ENCODE assay signal across 8 cellular contexts in the genomic region with DNA sequence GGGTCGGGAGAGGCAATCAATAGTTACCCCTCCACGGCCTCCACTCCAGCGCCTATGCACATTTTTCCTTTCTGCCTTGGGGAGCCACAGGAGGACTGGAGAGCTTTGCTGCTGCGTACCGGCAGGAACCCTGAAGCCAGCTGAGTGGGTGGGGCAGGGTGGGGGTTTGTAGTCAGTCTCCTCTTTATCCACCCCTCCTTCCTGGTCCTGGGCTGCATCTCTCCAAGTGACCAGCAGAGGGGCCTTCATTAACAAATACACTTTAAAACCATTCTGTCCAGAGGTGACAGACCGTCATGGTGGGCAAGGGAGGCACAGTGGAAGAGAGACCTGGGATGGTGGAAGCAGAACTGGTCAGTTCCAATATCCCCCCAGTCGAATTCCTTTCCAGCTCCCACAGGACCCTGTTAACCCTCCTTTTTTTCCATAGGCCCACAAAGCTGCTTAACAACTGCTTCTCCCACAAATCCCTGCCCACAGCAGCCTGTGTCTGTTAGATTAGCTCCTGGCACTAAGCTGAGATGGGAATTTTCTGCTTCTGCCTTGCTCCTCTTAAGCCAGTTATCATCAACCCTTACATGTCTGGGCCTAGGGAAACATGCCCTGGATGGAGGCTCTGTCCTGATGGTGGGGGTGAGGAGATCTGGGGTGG. TPM values are rescaled to one million over a fixed set of nuclear protein-coding genes. Genes with fewer than 3 reads are reported as not detected.
DNase-seq lines count a peak whose midpoint lies in the region; ATAC-seq, FAIRE-seq and TF ChIP-seq lines count a peak whose summit lies in the region.

No MANE protein-coding gene starts in this region.

- peak overlapping the region; percentile 41 for H2AFZ ChIP-seq in endothelial cell of umbilical vein (ENCODE audit: low read depth, low read length)

- no peaks in the 10 kb centered on the region for H3K36me3 ChIP-seq in MG63
- no peaks in the 10 kb centered on the region for H3K36me3 ChIP-seq in endothelial cell of umbilical vein (ENCODE audit: control insufficient read depth in 2 of 2, extremely low read depth in 1 of 2, insufficient read depth in 2 of 2, low read length in 2 of 2)

- H3K4me2 ChIP-seq in endothelial cell of umbilical vein (ENCODE audit: insufficient read depth, low read length) = no peak overlapping the region

- ATAC-seq in HG02973 (IDR thresholded peaks at IDR 0.05; ENCODE audit: unreplicated experiment) = no peak
- no peak for ATAC-seq in GM18907 (IDR thresholded peaks at IDR 0.05; ENCODE audit: unreplicated experiment)

- DNase-seq in AG09309 (ENCODE audit: low read depth) (no peak), MG63 (peak; percentile 77), SKM-1 (lab: John Stamatoyannopoulos, UW; ENCODE audit: unreplicated experiment) (peak; percentile 61), endothelial cell of umbilical vein (ENCODE audit: low read depth, low spot score) (peak; percentile 75), midbrain (lab: John Stamatoyannopoulos, UW) (peak; percentile 9)

- H3K4me3 ChIP-seq in AG09309 (ENCODE audit: control insufficient read depth, low read depth, low read length) (no peak overlapping the region), MG63 (no peak overlapping the region), endothelial cell of umbilical vein (replicated peaks in 1 of 3; ENCODE audit: insufficient read depth in 1 of 3, low read depth in 1 of 3, low read length in 3 of 3) (no peak overlapping the region)

- peak; percentile 91 for FAIRE-seq in endothelial cell of umbilical vein (lab: Jason Lieb, UNC)

- TF ChIP-seq CTCF in AG09309 (IDR thresholded peaks at IDR 0.05; ENCODE audit: control insufficient read depth, insufficient read depth, low read depth, low read length, missing control alignments) = peak; percentile 64
- TF ChIP-seq CTCF in GM12873 (IDR thresholded peaks at IDR 0.05; ENCODE audit: insufficient read depth, low read depth, low read length, missing control alignments) = peak; percentile 66
- TF ChIP-seq CTCF in endothelial cell of umbilical vein (IDR thresholded peaks at IDR 0.05; ENCODE audit: extremely low read depth in 1 of 2, insufficient read depth in 1 of 2, low read depth in 1 of 2, low read length in 2 of 2) = peak; percentile 43 to 75

- H3K27me3 ChIP-seq in MG63 (no peaks in the 10 kb centered on the region; the same call in 1 of the 2 replicates), endothelial cell of umbilical vein (ENCODE audit: control insufficient read depth in 2 of 2, insufficient read depth in 2 of 2, low read length in 2 of 2) (peaks cover 2 to 3% of the 10 kb centered on the region in 2 experiments)

- intact Hi-C loops in endothelial cell of umbilical vein (cut with micrococcal nuclease) = loop anchor here (1.0 to 2.0 kb wide), 3 partner anchors 44 to 178 kb away; a partner anchor contains a TSS

- dilution Hi-C loops in endothelial cell of umbilical vein (cut with MboI; ENCODE audit: extremely low pct_ligation_motif_present, low sequenced_read_pairs) = no loop called here

- H3K9me3 ChIP-seq in MG63 (no peaks in the 10 kb centered on the region), endothelial cell of umbilical vein (replicated peaks; ENCODE audit: control insufficient read depth, insufficient read depth, low read length) (no peaks in the 10 kb centered on the region)

- POLR2A ChIA-PET in endothelial cell of umbilical vein (lab: Charles Lee) = interaction anchor here (0.6 kb wide), 1 partner anchor 165 kb away, joined by 5 read pairs; no protein-coding TSS in a partner anchor

- no TSS peak for BruUV-seq in endothelial cell of umbilical vein (replicated peaks; lab: Mats Ljungman, UMichigan)

- TF ChIP-seq POLR2A in endothelial cell of umbilical vein (IDR thresholded peaks at IDR 0.05; ENCODE audit: low read depth, low read length) = no peak

- H3K27ac ChIP-seq in endothelial cell of umbilical vein (ENCODE audit: insufficient read depth, low read depth, low read length) = no peak overlapping the region

- CTCF ChIA-PET in endothelial cell of umbilical vein (lab: Charles Lee) = interaction anchor here (0.6 to 5.3 kb wide), 19 partner anchors 8 to 194 kb away, joined by 3 to 59 read pairs (median 4); a partner anchor contains a TSS

- H3K9ac ChIP-seq in endothelial cell of umbilical vein (replicated peaks; ENCODE audit: extremely low read depth, insufficient read depth, low read length) = no peak overlapping the region

- H3K4me1 ChIP-seq in endothelial cell of umbilical vein (ENCODE audit: control insufficient read depth, extremely low read depth, insufficient read depth, low read length) = peaks cover 4% of the 10 kb centered on the region

- no peaks in the 10 kb centered on the region for H3K9me1 ChIP-seq in endothelial cell of umbilical vein (replicated peaks; ENCODE audit: control insufficient read depth, extremely low read depth, insufficient read depth, low read length)

- no peaks in the 10 kb centered on the region for H3K79me2 ChIP-seq in endothelial cell of umbilical vein (ENCODE audit: control insufficient read depth, insufficient read depth, low read length)

- H4K20me1 ChIP-seq in endothelial cell of umbilical vein (replicated peaks; ENCODE audit: control insufficient read depth, extremely low read depth, insufficient read depth, low read length) = no peaks in the 10 kb centered on the region

TF ChIP-seq in endothelial cell of umbilical vein, 7 proteins besides CTCF, POLR2A, EP300 and RAD21:
- TF ChIP-seq MYC (IDR thresholded peaks at IDR 0.05; ENCODE audit: low read depth, low read length) (no peak), FOS (IDR thresholded peaks at IDR 0.05; ENCODE audit: borderline replicate concordance, insufficient read depth, low read length) (no peak), EZH2 (IDR thresholded peaks at IDR 0.05; ENCODE audit: borderline replicate concordance, low read depth, low read length, severe bottlenecking) (no peak)

RNA-seq across cellular contexts. Expression of a gene that starts 3.9 kb away (rescaled TPM):
- not detected in 2 replicates for total RNA-seq in MG63 (2014; rRNA removed; shearing (Covaris generic); ENCODE audit: low replicate concordance)
- total RNA-seq in endothelial cell of umbilical vein = 0.67 and 1.7 TPM in 2 replicates
- polyA plus RNA-seq in endothelial cell of umbilical vein = 1.0 TPM in 2 replicates
- 0.35 and 0.47 TPM in 2 replicates for polyA plus RNA-seq in endothelial cell of umbilical vein (2011; cell fraction: cytosol; rRNA removed)
- 2.9 and 3.7 TPM in 2 replicates for polyA plus RNA-seq in endothelial cell of umbilical vein (2011; cell fraction: nucleus; rRNA removed)
- polyA plus RNA-seq in endothelial cell of umbilical vein (2012) = 0.64 and 1.2 TPM in 2 replicates
- polyA minus RNA-seq in endothelial cell of umbilical vein = 1.5 TPM in 2 replicates
- not detected for polyA minus RNA-seq in endothelial cell of umbilical vein (2011; cell fraction: cytosol; rRNA and poly(A)+ RNA removed)
- 1.3 TPM in 2 replicates for polyA minus RNA-seq in endothelial cell of umbilical vein (2011; cell fraction: nucleus; rRNA and poly(A)+ RNA removed)

RNA-seq across cellular contexts. Expression of a gene that starts 23.6 kb away (rescaled TPM):
- 8.3 and 27.5 TPM in 2 replicates for total RNA-seq in MG63 (2014; rRNA removed; shearing (Covaris generic); ENCODE audit: low replicate concordance)
- total RNA-seq in endothelial cell of umbilical vein = 32.6 and 33.4 TPM in 2 replicates
- 30.8 and 34.6 TPM in 2 replicates for polyA plus RNA-seq in endothelial cell of umbilical vein
- 21.0 and 21.9 TPM in 2 replicates for polyA plus RNA-seq in endothelial cell of umbilical vein (2011; cell fraction: cytosol; rRNA removed)
- polyA plus RNA-seq in endothelial cell of umbilical vein (2011; cell fraction: nucleus; rRNA removed) = 102 and 113 TPM in 2 replicates
- 11.6 and 15.8 TPM in 2 replicates for polyA plus RNA-seq in endothelial cell of umbilical vein (2012)
- 39.0 and 42.6 TPM in 2 replicates for polyA minus RNA-seq in endothelial cell of umbilical vein
- polyA minus RNA-seq in endothelial cell of umbilical vein (2011; cell fraction: cytosol; rRNA and poly(A)+ RNA removed) = 13.6 TPM
- 33.2 and 47.0 TPM in 2 replicates for polyA minus RNA-seq in endothelial cell of umbilical vein (2011; cell fraction: nucleus; rRNA and poly(A)+ RNA removed)

RNA-seq across cellular contexts. Expression of a gene that starts 23.6 kb away (rescaled TPM):
- 12.9 and 16.8 TPM in 2 replicates for total RNA-seq in MG63 (2014; rRNA removed; shearing (Covaris generic); ENCODE audit: low replicate concordance)
- 14.6 and 15.1 TPM in 2 replicates for total RNA-seq in endothelial cell of umbilical vein
- 15.5 and 18.3 TPM in 2 replicates for polyA plus RNA-seq in endothelial cell of umbilical vein
- polyA plus RNA-seq in endothelial cell of umbilical vein (2011; cell fraction: cytosol; rRNA removed) = 7.9 and 9.0 TPM in 2 replicates
- 12.7 and 15.1 TPM in 2 replicates for polyA plus RNA-seq in endothelial cell of umbilical vein (2011; cell fraction: nucleus; rRNA removed)
- polyA plus RNA-seq in endothelial cell of umbilical vein (2012) = 8.3 and 11.6 TPM in 2 replicates
- 15.4 and 18.9 TPM in 2 replicates for polyA minus RNA-seq in endothelial cell of umbilical vein
- 6.1 TPM for polyA minus RNA-seq in endothelial cell of umbilical vein (2011; cell fraction: cytosol; rRNA and poly(A)+ RNA removed)
- 9.3 and 12.4 TPM in 2 replicates for polyA minus RNA-seq in endothelial cell of umbilical vein (2011; cell fraction: nucleus; rRNA and poly(A)+ RNA removed)

RNA-seq across cellular contexts. Expression of a gene that starts 37.8 kb away (rescaled TPM):
- total RNA-seq in MG63 (2014; rRNA removed; shearing (Covaris generic); ENCODE audit: low replicate concordance) = 2.9 and 5.1 TPM in 2 replicates
- 10.4 and 10.5 TPM in 2 replicates for total RNA-seq in endothelial cell of umbilical vein
- 9.1 and 10.2 TPM in 2 replicates for polyA plus RNA-seq in endothelial cell of umbilical vein
- polyA plus RNA-seq in endothelial cell of umbilical vein (2011; cell fraction: cytosol; rRNA removed) = 5.2 and 7.3 TPM in 2 replicates
- 14.9 and 16.1 TPM in 2 replicates for polyA plus RNA-seq in endothelial cell of umbilical vein (2011; cell fraction: nucleus; rRNA removed)
- 6.6 and 7.6 TPM in 2 replicates for polyA plus RNA-seq in endothelial cell of umbilical vein (2012)
- 16.0 and 17.0 TPM in 2 replicates for polyA minus RNA-seq in endothelial cell of umbilical vein
- polyA minus RNA-seq in endothelial cell of umbilical vein (2011; cell fraction: cytosol; rRNA and poly(A)+ RNA removed) = 6.7 TPM
- 9.4 and 14.3 TPM in 2 replicates for polyA minus RNA-seq in endothelial cell of umbilical vein (2011; cell fraction: nucleus; rRNA and poly(A)+ RNA removed)

RNA-seq across cellular contexts. Expression of a gene that starts 40.3 kb away (rescaled TPM):
- total RNA-seq in MG63 (2014; rRNA removed; shearing (Covaris generic); ENCODE audit: low replicate concordance) = not detected in 2 replicates
- total RNA-seq in endothelial cell of umbilical vein = not detected in 2 replicates
- polyA plus RNA-seq in endothelial cell of umbilical vein = not detected in 2 replicates
- polyA plus RNA-seq in endothelial cell of umbilical vein (2011; cell fraction: cytosol; rRNA removed) = not detected in 2 replicates
- polyA plus RNA-seq in endothelial cell of umbilical vein (2011; cell fraction: nucleus; rRNA removed) = not detected in 2 replicates
- not detected in 2 replicates for polyA plus RNA-seq in endothelial cell of umbilical vein (2012)
- polyA minus RNA-seq in endothelial cell of umbilical vein = 0.57 TPM in 1 of 2 replicates, not detected in the other
- polyA minus RNA-seq in endothelial cell of umbilical vein (2011; cell fraction: cytosol; rRNA and poly(A)+ RNA removed) = not detected
- polyA minus RNA-seq in endothelial cell of umbilical vein (2011; cell fraction: nucleus; rRNA and poly(A)+ RNA removed) = not detected in 2 replicates
